Comparison of ENCODE assay signal across 20 cellular contexts in the genomic region with DNA sequence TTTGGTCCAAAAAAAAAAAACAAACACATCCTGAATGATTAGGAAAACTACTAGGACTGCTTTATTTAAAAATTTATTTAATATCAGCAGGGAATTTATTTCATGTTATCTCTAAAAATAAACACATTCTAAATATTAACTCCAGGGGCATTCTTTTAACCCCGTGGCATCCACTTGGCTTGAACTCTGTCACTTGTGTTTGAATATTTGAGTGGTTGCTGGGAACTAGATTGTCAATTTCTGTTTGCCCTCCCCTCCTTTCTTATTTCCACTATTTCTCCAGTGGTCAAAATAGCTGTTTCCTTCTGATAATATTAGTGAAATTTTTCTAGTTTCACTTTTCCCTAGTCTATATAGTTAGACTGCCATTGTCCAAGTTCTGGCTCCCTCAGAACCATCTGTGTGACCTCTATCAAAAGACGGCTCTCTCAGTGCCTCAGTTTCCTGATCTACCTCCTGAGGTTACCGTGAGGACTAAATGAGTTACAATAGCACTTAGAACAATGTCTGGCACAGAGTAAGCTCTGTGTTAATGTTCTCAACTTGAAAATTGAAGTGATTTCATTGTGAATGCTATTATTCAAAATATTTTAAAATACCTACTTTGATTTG.
"Had no signal": no experiment of that assay in that cellular context is flagged by ENCODE, and none has a peak within 500 bp of the region (broad histone marks: within the 10 kb centered on the region; RNA-seq: fewer than 3 reads in every experiment).

No MANE protein-coding gene starts in this region.

- H3K27me3 ChIP-seq: ascending aorta, body of pancreas, MG63, Peyer's patch, SJSA1 had no signal

- H3K4me1 ChIP-seq: body of pancreas, Peyer's patch, SJSA1 had no signal

- DNase-seq: activated CD4-positive, alpha-beta T cell treated with anti-CD3 and anti-CD28 coated beads for 48 hours; activated CD4-positive, alpha-beta T cell treated with anti-CD3 and anti-CD28 coated beads, Interleukin-2, amount 50 U/mL, for 4 hours; activated CD4-positive, CD25-positive, alpha-beta regulatory T cell treated with anti-CD3 and anti-CD28 coated beads, Interleukin-2, amount 50 U/mL, for 72 hours; activated CD8-positive, alpha-beta memory T cell treated with anti-CD3 and anti-CD28 coated beads, Interleukin-2, amount 50 U/mL, for 48 hours; activated CD8-positive, alpha-beta T cell treated with anti-CD3 and anti-CD28 coated beads, Interleukin-2, amount 10 ng/mL, durations not matched to agents 7 days and 5 days; activated T-cell treated with anti-CD3 and anti-CD28 coated beads, Interleukin-2, amount 50 U/mL, for 1 hour; amniotic stem cell; body of pancreas; MG63; MV-4-11; NCI-H1436; NCI-H2029 treated with DMSO at 0.1 percent for 48 hours; Peyer's patch; SHP77; T-helper 9 cell had no signal

- H3K4me3 ChIP-seq: ascending aorta, body of pancreas, MG63, Peyer's patch, SJSA1 had no signal

- H3K27ac ChIP-seq: ascending aorta, body of pancreas, Peyer's patch, RWPE1, SJSA1 had no signal

- H3K9me3 ChIP-seq: ascending aorta, body of pancreas, MG63, SJSA1 had no signal

- H3K36me3 ChIP-seq: ascending aorta, MG63, Peyer's patch, SJSA1 had no signal

- ATAC-seq: activated CD8-positive, alpha-beta T cell treated with anti-CD3 and anti-CD28 coated beads, Interleukin-2, amount 10 ng/mL, durations not matched to agents 7 days and 5 days; body of pancreas; SK-N-SH treated with all-trans-retinoic acid at 6 μM for 48 hours; WTC11 had no signal
